ENCODE assay signal across 1 cellular context in the genomic region with DNA sequence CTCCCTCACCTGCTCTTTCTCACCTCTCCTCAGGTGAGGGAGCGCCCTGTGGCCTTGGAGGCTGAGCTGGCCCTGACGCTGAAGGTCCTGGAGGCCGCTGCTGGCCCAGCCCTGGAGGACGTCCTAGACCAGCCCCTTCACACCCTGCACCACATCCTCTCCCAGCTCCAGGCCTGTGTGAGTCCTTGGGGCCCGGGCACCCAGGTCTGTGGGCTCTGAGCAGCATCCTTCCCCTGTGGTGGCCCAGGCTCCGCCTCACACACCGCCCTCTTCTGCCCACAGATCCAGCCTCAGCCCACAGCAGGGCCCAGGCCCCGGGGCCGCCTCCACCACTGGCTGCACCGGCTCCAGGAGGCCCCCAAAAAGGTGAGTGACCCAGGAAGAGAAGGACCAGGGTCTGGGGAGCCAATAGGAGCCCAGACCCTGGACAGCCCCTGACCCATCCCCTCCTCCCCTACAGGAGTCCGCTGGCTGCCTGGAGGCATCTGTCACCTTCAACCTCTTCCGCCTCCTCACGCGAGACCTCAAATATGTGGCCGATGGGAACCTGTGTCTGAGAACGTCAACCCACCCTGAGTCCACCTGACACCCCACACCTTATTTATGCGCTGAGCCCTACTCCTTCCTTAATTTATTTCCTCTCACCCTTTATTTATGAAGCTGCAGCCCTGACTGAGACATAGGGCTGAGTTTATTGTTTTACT.
TF ChIP-seq lines count a peak whose summit lies in the region.

No MANE protein-coding gene starts in this region.

TF ChIP-seq in GM23338, 12 proteins besides CTCF, POLR2A, EP300 and RAD21 (continued from another document):
- TF ChIP-seq, protein P1, sequence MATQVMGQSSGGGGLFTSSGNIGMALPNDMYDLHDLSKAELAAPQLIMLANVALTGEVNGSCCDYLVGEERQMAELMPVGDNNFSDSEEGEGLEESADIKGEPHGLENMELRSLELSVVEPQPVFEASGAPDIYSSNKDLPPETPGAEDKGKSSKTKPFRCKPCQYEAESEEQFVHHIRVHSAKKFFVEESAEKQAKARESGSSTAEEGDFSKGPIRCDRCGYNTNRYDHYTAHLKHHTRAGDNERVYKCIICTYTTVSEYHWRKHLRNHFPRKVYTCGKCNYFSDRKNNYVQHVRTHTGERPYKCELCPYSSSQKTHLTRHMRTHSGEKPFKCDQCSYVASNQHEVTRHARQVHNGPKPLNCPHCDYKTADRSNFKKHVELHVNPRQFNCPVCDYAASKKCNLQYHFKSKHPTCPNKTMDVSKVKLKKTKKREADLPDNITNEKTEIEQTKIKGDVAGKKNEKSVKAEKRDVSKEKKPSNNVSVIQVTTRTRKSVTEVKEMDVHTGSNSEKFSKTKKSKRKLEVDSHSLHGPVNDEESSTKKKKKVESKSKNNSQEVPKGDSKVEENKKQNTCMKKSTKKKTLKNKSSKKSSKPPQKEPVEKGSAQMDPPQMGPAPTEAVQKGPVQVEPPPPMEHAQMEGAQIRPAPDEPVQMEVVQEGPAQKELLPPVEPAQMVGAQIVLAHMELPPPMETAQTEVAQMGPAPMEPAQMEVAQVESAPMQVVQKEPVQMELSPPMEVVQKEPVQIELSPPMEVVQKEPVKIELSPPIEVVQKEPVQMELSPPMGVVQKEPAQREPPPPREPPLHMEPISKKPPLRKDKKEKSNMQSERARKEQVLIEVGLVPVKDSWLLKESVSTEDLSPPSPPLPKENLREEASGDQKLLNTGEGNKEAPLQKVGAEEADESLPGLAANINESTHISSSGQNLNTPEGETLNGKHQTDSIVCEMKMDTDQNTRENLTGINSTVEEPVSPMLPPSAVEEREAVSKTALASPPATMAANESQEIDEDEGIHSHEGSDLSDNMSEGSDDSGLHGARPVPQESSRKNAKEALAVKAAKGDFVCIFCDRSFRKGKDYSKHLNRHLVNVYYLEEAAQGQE (IDR thresholded peaks at IDR 0.05; ENCODE audit: unreplicated experiment), result no peak
- TF ChIP-seq ZNF114 (CRISPR knock-in tag; IDR thresholded peaks at IDR 0.05) (no peak), NANOG (IDR thresholded peaks at IDR 0.05; ENCODE audit: borderline replicate concordance) (no peak), JUNB (IDR thresholded peaks at IDR 0.05; ENCODE audit: unreplicated experiment) (no peak), EZH2 (IDR thresholded peaks at IDR 0.05; ENCODE audit: low read depth, unreplicated experiment) (no peak), CREB1 (CRISPR knock-in tag; IDR thresholded peaks at IDR 0.05; ENCODE audit: low read depth) (no peak), ZNF331 (CRISPR knock-in tag; IDR thresholded peaks at IDR 0.05; ENCODE audit: low read depth) (no peak), EZH2phosphoT487 (IDR thresholded peaks at IDR 0.05; ENCODE audit: unreplicated experiment) (no peak), STAT1 (IDR thresholded peaks at IDR 0.05; ENCODE audit: unreplicated experiment) (no peak)
- TF ChIP-seq, protein P2, sequence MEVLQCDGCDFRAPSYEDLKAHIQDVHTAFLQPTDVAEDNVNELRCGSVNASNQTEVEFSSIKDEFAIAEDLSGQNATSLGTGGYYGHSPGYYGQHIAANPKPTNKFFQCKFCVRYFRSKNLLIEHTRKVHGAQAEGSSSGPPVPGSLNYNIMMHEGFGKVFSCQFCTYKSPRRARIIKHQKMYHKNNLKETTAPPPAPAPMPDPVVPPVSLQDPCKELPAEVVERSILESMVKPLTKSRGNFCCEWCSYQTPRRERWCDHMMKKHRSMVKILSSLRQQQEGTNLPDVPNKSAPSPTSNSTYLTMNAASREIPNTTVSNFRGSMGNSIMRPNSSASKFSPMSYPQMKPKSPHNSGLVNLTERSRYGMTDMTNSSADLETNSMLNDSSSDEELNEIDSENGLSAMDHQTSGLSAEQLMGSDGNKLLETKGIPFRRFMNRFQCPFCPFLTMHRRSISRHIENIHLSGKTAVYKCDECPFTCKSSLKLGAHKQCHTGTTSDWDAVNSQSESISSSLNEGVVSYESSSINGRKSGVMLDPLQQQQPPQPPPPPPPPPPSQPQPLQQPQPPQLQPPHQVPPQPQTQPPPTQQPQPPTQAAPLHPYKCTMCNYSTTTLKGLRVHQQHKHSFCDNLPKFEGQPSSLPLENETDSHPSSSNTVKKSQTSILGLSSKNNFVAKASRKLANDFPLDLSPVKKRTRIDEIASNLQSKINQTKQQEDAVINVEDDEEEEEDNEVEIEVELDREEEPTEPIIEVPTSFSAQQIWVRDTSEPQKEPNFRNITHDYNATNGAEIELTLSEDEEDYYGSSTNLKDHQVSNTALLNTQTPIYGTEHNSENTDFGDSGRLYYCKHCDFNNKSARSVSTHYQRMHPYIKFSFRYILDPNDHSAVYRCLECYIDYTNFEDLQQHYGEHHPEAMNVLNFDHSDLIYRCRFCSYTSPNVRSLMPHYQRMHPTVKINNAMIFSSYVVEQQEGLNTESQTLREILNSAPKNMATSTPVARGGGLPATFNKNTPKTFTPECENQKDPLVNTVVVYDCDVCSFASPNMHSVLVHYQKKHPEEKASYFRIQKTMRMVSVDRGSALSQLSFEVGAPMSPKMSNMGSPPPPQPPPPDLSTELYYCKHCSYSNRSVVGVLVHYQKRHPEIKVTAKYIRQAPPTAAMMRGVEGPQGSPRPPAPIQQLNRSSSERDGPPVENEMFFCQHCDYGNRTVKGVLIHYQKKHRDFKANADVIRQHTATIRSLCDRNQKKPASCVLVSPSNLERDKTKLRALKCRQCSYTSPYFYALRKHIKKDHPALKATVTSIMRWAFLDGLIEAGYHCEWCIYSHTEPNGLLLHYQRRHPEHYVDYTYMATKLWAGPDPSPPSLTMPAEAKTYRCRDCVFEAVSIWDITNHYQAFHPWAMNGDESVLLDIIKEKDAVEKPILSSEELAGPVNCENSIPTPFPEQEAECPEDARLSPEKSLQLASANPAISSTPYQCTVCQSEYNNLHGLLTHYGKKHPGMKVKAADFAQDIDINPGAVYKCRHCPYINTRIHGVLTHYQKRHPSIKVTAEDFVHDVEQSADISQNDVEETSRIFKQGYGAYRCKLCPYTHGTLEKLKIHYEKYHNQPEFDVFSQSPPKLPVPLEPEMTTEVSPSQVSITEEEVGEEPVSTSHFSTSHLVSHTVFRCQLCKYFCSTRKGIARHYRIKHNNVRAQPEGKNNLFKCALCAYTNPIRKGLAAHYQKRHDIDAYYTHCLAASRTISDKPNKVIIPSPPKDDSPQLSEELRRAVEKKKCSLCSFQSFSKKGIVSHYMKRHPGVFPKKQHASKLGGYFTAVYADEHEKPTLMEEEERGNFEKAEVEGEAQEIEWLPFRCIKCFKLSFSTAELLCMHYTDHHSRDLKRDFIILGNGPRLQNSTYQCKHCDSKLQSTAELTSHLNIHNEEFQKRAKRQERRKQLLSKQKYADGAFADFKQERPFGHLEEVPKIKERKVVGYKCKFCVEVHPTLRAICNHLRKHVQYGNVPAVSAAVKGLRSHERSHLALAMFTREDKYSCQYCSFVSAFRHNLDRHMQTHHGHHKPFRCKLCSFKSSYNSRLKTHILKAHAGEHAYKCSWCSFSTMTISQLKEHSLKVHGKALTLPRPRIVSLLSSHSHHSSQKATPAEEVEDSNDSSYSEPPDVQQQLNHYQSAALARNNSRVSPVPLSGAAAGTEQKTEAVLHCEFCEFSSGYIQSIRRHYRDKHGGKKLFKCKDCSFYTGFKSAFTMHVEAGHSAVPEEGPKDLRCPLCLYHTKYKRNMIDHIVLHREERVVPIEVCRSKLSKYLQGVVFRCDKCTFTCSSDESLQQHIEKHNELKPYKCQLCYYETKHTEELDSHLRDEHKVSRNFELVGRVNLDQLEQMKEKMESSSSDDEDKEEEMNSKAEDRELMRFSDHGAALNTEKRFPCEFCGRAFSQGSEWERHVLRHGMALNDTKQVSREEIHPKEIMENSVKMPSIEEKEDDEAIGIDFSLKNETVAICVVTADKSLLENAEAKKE (CRISPR knock-in tag; IDR thresholded peaks at IDR 0.05), result no peak
